12 cellular contexts compared by ENCODE assay signal in the genomic region with DNA sequence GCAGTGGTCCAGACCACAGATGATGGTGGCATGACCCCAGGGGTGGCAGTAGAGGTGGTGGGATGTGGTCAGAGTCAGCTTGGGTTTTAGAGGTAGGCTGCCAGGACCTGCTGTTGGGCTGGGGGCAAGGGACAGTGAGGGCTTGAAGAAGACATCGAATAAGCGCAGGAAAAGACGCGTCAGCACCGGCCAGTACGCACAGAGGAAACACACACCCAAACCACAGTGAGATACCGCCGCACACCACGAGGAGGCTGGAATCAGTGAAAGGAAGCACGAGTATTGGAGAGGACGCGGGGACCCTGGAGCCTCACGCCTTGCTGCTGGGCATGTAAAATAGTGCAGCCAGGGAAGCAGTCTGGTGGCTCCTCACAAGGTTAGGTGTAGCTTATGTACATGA. TPM values are rescaled to one million over a fixed set of nuclear protein-coding genes. Genes with fewer than 3 reads are reported as not detected.
A peak's percentile ranks its signal among the peaks of the same experiment; 100 is the strongest.
DNase-seq lines count a peak whose midpoint lies in the region; ATAC-seq and TF ChIP-seq lines count a peak whose summit lies in the region.
"Had no signal": no experiment of that assay in that cellular context is flagged by ENCODE, and none has a peak within 500 bp of the region (broad histone marks: within the 10 kb centered on the region; RNA-seq: fewer than 3 reads in every experiment).

No MANE protein-coding gene starts in this region.

- no peaks in the 10 kb centered on the region for H3K27me3 ChIP-seq in CD8-positive, alpha-beta T cell (ENCODE audit: insufficient read depth, low read length)
- H3K27me3 ChIP-seq in breast epithelium (peaks cover 0 to 77% of the 10 kb centered on the region in 2 donors), sigmoid colon (no peaks in the 10 kb centered on the region)

- H3K36me3 Mint-ChIP-seq in CD8-positive, alpha-beta T cell: no peaks in the 10 kb centered on the region
- no peaks in the 10 kb centered on the region for H3K36me3 Mint-ChIP-seq in memory B cell

- peaks cover 41% of the 10 kb centered on the region for H3K4me1 ChIP-seq in CD8-positive, alpha-beta T cell (ENCODE audit: insufficient read depth, low read length)
- H3K4me1 ChIP-seq in breast epithelium (no peaks in the 10 kb centered on the region), sigmoid colon (peaks cover 0 to 10% (median 3%) of the 10 kb centered on the region in 4 donors)

- TF ChIP-seq EP300 in sigmoid colon (IDR thresholded peaks at IDR 0.05): no peak

- CTCF ChIA-PET in CD8-positive, alpha-beta T cell (lab: Charles Lee): interaction anchor here (1.3 kb wide), 1 partner anchor 106 kb away, joined by 3 read pairs; no protein-coding TSS in a partner anchor

- peak overlapping the region; percentile 55 for H3K4me3 Mint-ChIP-seq in CD8-positive, alpha-beta T cell
- H3K4me3 Mint-ChIP-seq in memory B cell: no peak overlapping the region
- H3K4me3 Mint-ChIP-seq: T-helper 1 cell treated with Interleukin-12 subunit alpha and Interleukin-12 subunit beta and Interleukin-4 antibody, amounts not matched to agents 30 μg/mL and 1 μg/mL, for 36 hours had no signal

- ATAC-seq in CD8-positive, alpha-beta T cell: peak; percentile 63
- peak; percentile 43 for ATAC-seq in memory B cell (ENCODE audit: low read depth)
- ATAC-seq in esophagus mucosa: no peak
- no peak for ATAC-seq in GM21526 (IDR thresholded peaks at IDR 0.05; ENCODE audit: low FRiP score, unreplicated experiment)

- intact Hi-C loops in CD8-positive, alpha-beta T cell (cut with DNase I, micrococcal nuclease): loop anchor here in 1 of 2 experiments (2.0 kb wide), 1 partner anchor 136 kb away; no protein-coding TSS in a partner anchor
- intact Hi-C loops in breast epithelium (cut with DNase I; ENCODE audit: low total_unique reads): no loop called here
- intact Hi-C loops in sigmoid colon (cut with DNase I): no loop called here

- H3K27me3 Mint-ChIP-seq in CD8-positive, alpha-beta T cell (ENCODE audit: low read depth): no peaks in the 10 kb centered on the region
- peaks cover 30% of the 10 kb centered on the region for H3K27me3 Mint-ChIP-seq in memory B cell

- H3K36me3 ChIP-seq in CD8-positive, alpha-beta T cell (ENCODE audit: insufficient read depth, low read length): no peaks in the 10 kb centered on the region
- H3K36me3 ChIP-seq in breast epithelium (no peaks in the 10 kb centered on the region), sigmoid colon (no peaks in the 10 kb centered on the region)
- H3K36me3 ChIP-seq: stomach had no signal

- no peaks in the 10 kb centered on the region for H3K9me3 Mint-ChIP-seq in CD8-positive, alpha-beta T cell
- no peaks in the 10 kb centered on the region for H3K9me3 Mint-ChIP-seq in memory B cell
- H3K9me3 Mint-ChIP-seq: T-helper 1 cell treated with Interleukin-12 subunit alpha and Interleukin-12 subunit beta and Interleukin-4 antibody, amounts not matched to agents 30 μg/mL and 1 μg/mL, for 36 hours had no signal

- peak in 6 of 7 experiments; percentile 7 to 61 (median 32) for DNase-seq in CD8-positive, alpha-beta T cell
- peak in 3 of 5 experiments; percentile 12 to 48 (median 47) for DNase-seq in T-helper 2 cell
- DNase-seq in activated effector memory CD4-positive, alpha-beta T cell treated with Interleukin-2 at 50 U/mL for 16 hours: peak; percentile 31
- no peak for DNase-seq in memory B cell (ENCODE audit: low spot score in 2 of 2)
- DNase-seq in breast epithelium (ENCODE audit: low spot score in 2 of 2): no peak
- no peak for DNase-seq in sigmoid colon
- DNase-seq: stomach had no signal

- peak overlapping the region; percentile 45 for H3K27ac Mint-ChIP-seq in CD8-positive, alpha-beta T cell
- H3K27ac Mint-ChIP-seq in memory B cell: no peak overlapping the region
- H3K27ac Mint-ChIP-seq: T-helper 1 cell treated with Interleukin-12 subunit alpha and Interleukin-12 subunit beta and Interleukin-4 antibody, amounts not matched to agents 30 μg/mL and 1 μg/mL, for 36 hours had no signal

- TF ChIP-seq CTCF in CD8-positive, alpha-beta T cell (IDR thresholded peaks at IDR 0.05): peak; percentile 28
- TF ChIP-seq CTCF in breast epithelium (IDR thresholded peaks at IDR 0.05) (no peak), sigmoid colon (IDR thresholded peaks at IDR 0.05) (no peak)

- WGBS in sigmoid colon, 2 donors: 43 to 84% methylated on average over 13 of the region's 13 CpGs

- H3K9me3 ChIP-seq in CD8-positive, alpha-beta T cell (ENCODE audit: low read length): no peaks in the 10 kb centered on the region
- H3K9me3 ChIP-seq in breast epithelium (peaks cover 0 to 3% of the 10 kb centered on the region in 2 donors), sigmoid colon (no peaks in the 10 kb centered on the region)

- H3K27ac ChIP-seq in CD8-positive, alpha-beta T cell (ENCODE audit: low read depth, low read length): no peak overlapping the region
- H3K27ac ChIP-seq in breast epithelium (no peak overlapping the region), sigmoid colon (no peak overlapping the region)
- H3K27ac ChIP-seq: C4-2B, stomach had no signal

- no peak overlapping the region for H3K4me3 ChIP-seq in CD8-positive, alpha-beta T cell (ENCODE audit: low read depth, low read length)
- no peak overlapping the region for H3K4me3 ChIP-seq in breast epithelium
- no peak overlapping the region for H3K4me3 ChIP-seq in sigmoid colon
- H3K4me3 ChIP-seq: stomach had no signal

- H3K4me1 Mint-ChIP-seq in CD8-positive, alpha-beta T cell (ENCODE audit: low read depth): peaks cover 38% of the 10 kb centered on the region
- H3K4me1 Mint-ChIP-seq in memory B cell: peaks cover 19% of the 10 kb centered on the region

- TF ChIP-seq POLR2A in breast epithelium (IDR thresholded peaks at IDR 0.05) (no peak), sigmoid colon (IDR thresholded peaks at IDR 0.05) (no peak)

- POLR2A ChIA-PET in CD8-positive, alpha-beta T cell (lab: Charles Lee): interaction anchor here (1.0 kb wide), 1 partner anchor 16 kb away, joined by 3 read pairs; no protein-coding TSS in a partner anchor

RNA-seq across cellular contexts. Expression of a gene that starts 13.5 kb away (rescaled TPM):
- 10 to 100 TPM; 10.9 to 11.9 TPM for total RNA-seq in CD8-positive, alpha-beta T cell
- total RNA-seq in breast epithelium: 1 to 10 TPM in 2 of 3 donors, under 1 TPM in 1; 0.80 to 5.6 (median 2.9) TPM
- total RNA-seq in esophagus mucosa: 0.68 TPM
- total RNA-seq in sigmoid colon: 10 to 100 TPM in 3 of 4 donors, 1 to 10 TPM in 1; 8.6 to 24.4 (median 14.2) TPM
- polyA plus RNA-seq in sigmoid colon: 1 to 10 TPM in 2 of 3 donors, under 1 TPM in 1; 0.46 to 5.1 (median 1.2) TPM

RNA-seq across cellular contexts. Expression of a gene that starts 22.4 kb away (rescaled TPM):
- total RNA-seq in CD8-positive, alpha-beta T cell: 100 to 1,000 TPM; 175 TPM
- 100 to 1,000 TPM; 112 to 252 (median 182) TPM for total RNA-seq in breast epithelium
- total RNA-seq in esophagus mucosa: 168 TPM
- 100 to 1,000 TPM; 143 to 177 (median 156) TPM for total RNA-seq in sigmoid colon
- 100 to 1,000 TPM; 327 to 494 (median 405) TPM for polyA plus RNA-seq in sigmoid colon

RNA-seq across cellular contexts. Expression of a gene that starts 22.6 kb away (rescaled TPM):
- 10 to 100 TPM; 55.8 to 56.5 TPM for total RNA-seq in CD8-positive, alpha-beta T cell
- total RNA-seq in breast epithelium (10 to 100 TPM; 75.4 to 91.5 (median 76.5) TPM), esophagus mucosa (32.6 TPM), sigmoid colon (10 to 100 TPM; 54.2 to 89.5 (median 62.7) TPM)
- polyA plus RNA-seq in sigmoid colon: 10 to 100 TPM; 66.7 to 85.3 (median 76.5) TPM

RNA-seq across cellular contexts. Expression of a gene that starts 36.0 kb away (rescaled TPM):
- not detected for total RNA-seq in CD8-positive, alpha-beta T cell
- total RNA-seq in breast epithelium: 1 to 10 TPM in 2 of 3 donors, under 1 TPM in 1; 0.33 to 1.5 (median 1.3) TPM
- 0.12 TPM for total RNA-seq in esophagus mucosa
- 10 to 100 TPM in 1 of 4 donors, 1 to 10 TPM in 3; 2.1 to 13.0 (median 6.9) TPM for total RNA-seq in sigmoid colon
- under 1 TPM in 1 of 3 donors, not detected in 2; 0.31 TPM for polyA plus RNA-seq in sigmoid colon
- polyA plus RNA-seq: neural cell had no signal

RNA-seq across cellular contexts. Expression of a gene that starts 52.8 kb away (rescaled TPM):
- total RNA-seq in CD8-positive, alpha-beta T cell: under 1 TPM; 0.35 to 0.50 TPM
- total RNA-seq in breast epithelium (10 to 100 TPM; 12.3 to 17.9 (median 13.4) TPM), esophagus mucosa (11.2 TPM), sigmoid colon (10 to 100 TPM in 3 of 4 donors, 1 to 10 TPM in 1; 9.2 to 50.1 (median 25.7) TPM)
- polyA plus RNA-seq in sigmoid colon: 1 to 10 TPM in 1 of 3 donors, under 1 TPM in 1, not detected in 1; 0.60 to 2.2 TPM

Comparison
In these comparisons a context has a peak if more than half of its experiments do, and no peak if none do; other contexts are left out.
1. ATAC-seq: peak in CD8-positive, alpha-beta T cell (single experiment) and memory B cell (single experiment); none in esophagus mucosa (single experiment) and GM21526 (single experiment).
2. DNase-seq: peak in CD8-positive, alpha-beta T cell (6 of 7), T-helper 2 cell (3 of 5) and activated effector memory CD4-positive, alpha-beta T cell treated with Interleukin-2 at 50 U/mL for 16 hours (single experiment); none in memory B cell (0 of 2), breast epithelium (0 of 2) and sigmoid colon (single experiment).